Comparison of ENCODE assay signal across 27 cellular contexts in the genomic region with DNA sequence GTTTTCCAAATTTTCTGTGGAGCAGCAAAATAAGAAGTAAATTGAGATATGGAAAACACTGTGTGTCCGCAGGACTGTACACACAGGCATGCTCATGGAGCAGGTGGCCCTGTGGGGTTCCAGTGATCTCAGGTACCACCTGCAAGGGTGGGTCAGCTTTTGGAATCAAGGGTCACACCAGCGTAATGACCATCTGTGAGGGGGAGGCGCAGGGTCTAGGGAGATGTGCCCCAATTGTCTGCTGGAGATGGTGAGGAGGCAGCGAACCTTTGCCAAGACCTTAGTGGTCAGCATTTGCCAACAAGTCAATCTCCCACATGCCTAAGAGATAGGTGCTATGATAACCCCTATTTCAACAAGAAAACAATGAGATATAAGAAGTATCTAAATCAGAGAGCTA. TPM values are rescaled to one million over a fixed set of nuclear protein-coding genes. Genes with fewer than 3 reads are reported as not detected.
"Had no signal": no experiment of that assay in that cellular context is flagged by ENCODE, and none has a peak within 500 bp of the region (broad histone marks: within the 10 kb centered on the region; RNA-seq: fewer than 3 reads in every experiment).

No MANE protein-coding gene starts in this region.

- H3K4me3 Mint-ChIP-seq: activated CD4-positive, alpha-beta T cell treated with anti-CD3 and anti-CD28 coated beads for 36 hours; activated CD4-positive, alpha-beta T cell treated with anti-CD3 and anti-CD28 coated beads, Interleukin-2, amount 10 ng/mL, durations not matched to agents 7 days and 5 days; activated CD8-positive, alpha-beta T cell treated with anti-CD3 and anti-CD28 coated beads, Interleukin-2, amount 10 ng/mL, durations not matched to agents 7 days and 5 days; activated naive CD4-positive, alpha-beta T cell treated with anti-CD3 and anti-CD28 coated beads, Interleukin-2, amount 50 U/mL, for 24 hours; activated naive CD8-positive, alpha-beta T cell treated with anti-CD3 and anti-CD28 coated beads, Interleukin-2, amount 10 ng/mL, durations not matched to agents 7 days and 5 days; activated T-cell treated with anti-CD3 and anti-CD28 coated beads, Interleukin-2, amount 50 U/mL, for 24 hours; brain; T-cell had no signal

- DNase-seq: activated CD4-positive, alpha-beta T cell treated with anti-CD3 and anti-CD28 coated beads for 36 hours; activated CD4-positive, alpha-beta T cell treated with anti-CD3 and anti-CD28 coated beads, Interleukin-2, amount 10 ng/mL, durations not matched to agents 7 days and 5 days; activated CD4-positive, alpha-beta T cell treated with anti-CD3 and anti-CD28 coated beads, Interleukin-2, amount 50 U/mL, for 48 hours; activated CD8-positive, alpha-beta T cell treated with anti-CD3 and anti-CD28 coated beads, Interleukin-2, amount 10 ng/mL, durations not matched to agents 7 days and 5 days; activated gamma-delta T cell; activated naive CD4-positive, alpha-beta T cell treated with Interleukin-2 at 50 U/mL for 16 hours; activated naive CD8-positive, alpha-beta T cell treated with anti-CD3 and anti-CD28 coated beads, Interleukin-2, amount 10 ng/mL, durations not matched to agents 7 days and 5 days; activated T-cell treated with anti-CD3 and anti-CD28 coated beads, Interleukin-2, amount 50 U/mL, for 24 hours; caudate nucleus; Karpas-422; KBM-7; NCI-H1105; NCI-H1417 treated with DMSO at 0.1 percent for 48 hours; NCI-H187 treated with DMSO at 0.1 percent for 48 hours; NCI-H2081; NCI-H226; NCI-H524 treated with DMSO at 0.1 percent for 48 hours; SHP77 treated with DMSO at 0.1 percent for 48 hours; T-cell; T1000 had no signal

- H3K27me3 Mint-ChIP-seq: activated CD4-positive, alpha-beta T cell treated with anti-CD3 and anti-CD28 coated beads for 36 hours; activated CD4-positive, alpha-beta T cell treated with anti-CD3 and anti-CD28 coated beads, Interleukin-2, amount 10 ng/mL, durations not matched to agents 7 days and 5 days; activated naive CD4-positive, alpha-beta T cell treated with anti-CD3 and anti-CD28 coated beads, Interleukin-2, amount 50 U/mL, for 24 hours; activated naive CD8-positive, alpha-beta T cell treated with anti-CD3 and anti-CD28 coated beads, Interleukin-2, amount 10 ng/mL, durations not matched to agents 7 days and 5 days; brain had no signal

- H3K27ac Mint-ChIP-seq: activated CD4-positive, alpha-beta T cell treated with anti-CD3 and anti-CD28 coated beads for 36 hours; activated CD4-positive, alpha-beta T cell treated with anti-CD3 and anti-CD28 coated beads, Interleukin-2, amount 10 ng/mL, durations not matched to agents 7 days and 5 days; activated CD8-positive, alpha-beta T cell treated with anti-CD3 and anti-CD28 coated beads, Interleukin-2, amount 10 ng/mL, durations not matched to agents 7 days and 5 days; activated naive CD4-positive, alpha-beta T cell treated with anti-CD3 and anti-CD28 coated beads, Interleukin-2, amount 50 U/mL, for 24 hours; activated naive CD8-positive, alpha-beta T cell treated with anti-CD3 and anti-CD28 coated beads, Interleukin-2, amount 10 ng/mL, durations not matched to agents 7 days and 5 days; activated T-cell treated with anti-CD3 and anti-CD28 coated beads, Interleukin-2, amount 50 U/mL, for 24 hours; activated T-helper 2 cell treated with anti-CD3 and anti-CD28 coated beads, Interferon-gamma antibody, Interleukin-2, Interleukin-4, amounts not matched to agents 10 μg/mL and 5 μg/mL and 100 μg/mL, durations not matched to agents 14 hours and 24 hours and 36 hours; brain; T-cell had no signal

- ATAC-seq: activated CD4-positive, alpha-beta T cell treated with anti-CD3 and anti-CD28 coated beads for 36 hours; activated CD4-positive, CD25-positive, alpha-beta regulatory T cell treated with anti-CD3 and anti-CD28 coated beads, Interleukin-2, amount 50 U/mL, for 24 hours; activated CD8-positive, alpha-beta T cell treated with anti-CD3 and anti-CD28 coated beads, Interleukin-2, amount 10 ng/mL, durations not matched to agents 7 days and 5 days; Panc1; SK-N-SH treated with all-trans-retinoic acid at 6 μM for 48 hours; T-cell had no signal

- H3K9me3 Mint-ChIP-seq: activated CD4-positive, alpha-beta T cell treated with anti-CD3 and anti-CD28 coated beads, Interleukin-2, amount 10 ng/mL, durations not matched to agents 7 days and 5 days; activated naive CD4-positive, alpha-beta T cell treated with anti-CD3 and anti-CD28 coated beads, Interleukin-2, amount 50 U/mL, for 24 hours; activated naive CD8-positive, alpha-beta T cell treated with anti-CD3 and anti-CD28 coated beads, Interleukin-2, amount 10 ng/mL, durations not matched to agents 7 days and 5 days; activated T-cell treated with anti-CD3 and anti-CD28 coated beads, Interleukin-2, amount 50 U/mL, for 24 hours; activated T-helper 2 cell treated with anti-CD3 and anti-CD28 coated beads, Interferon-gamma antibody, Interleukin-2, Interleukin-4, amounts not matched to agents 10 μg/mL and 5 μg/mL and 100 μg/mL, durations not matched to agents 14 hours and 24 hours and 36 hours; T-cell had no signal

- H3K36me3 Mint-ChIP-seq: activated naive CD4-positive, alpha-beta T cell treated with anti-CD3 and anti-CD28 coated beads, Interleukin-2, amount 50 U/mL, for 24 hours; activated naive CD8-positive, alpha-beta T cell treated with anti-CD3 and anti-CD28 coated beads, Interleukin-2, amount 10 ng/mL, durations not matched to agents 7 days and 5 days; brain; T-cell had no signal

- H3K4me1 Mint-ChIP-seq: activated CD4-positive, alpha-beta T cell treated with anti-CD3 and anti-CD28 coated beads for 36 hours; activated CD4-positive, alpha-beta T cell treated with anti-CD3 and anti-CD28 coated beads, Interleukin-2, amount 10 ng/mL, durations not matched to agents 7 days and 5 days; activated naive CD4-positive, alpha-beta T cell treated with anti-CD3 and anti-CD28 coated beads, Interleukin-2, amount 50 U/mL, for 24 hours; activated naive CD8-positive, alpha-beta T cell treated with anti-CD3 and anti-CD28 coated beads, Interleukin-2, amount 10 ng/mL, durations not matched to agents 7 days and 5 days; T-cell had no signal

RNA-seq across cellular contexts. Expression of a gene that starts 49.4 kb away (rescaled TPM):
- total RNA-seq: activated CD4-positive, alpha-beta T cell treated with anti-CD3 and anti-CD28 coated beads for 36 hours; activated CD4-positive, alpha-beta T cell treated with anti-CD3 and anti-CD28 coated beads, Interleukin-2, amount 10 ng/mL, durations not matched to agents 7 days and 5 days; activated CD8-positive, alpha-beta T cell treated with anti-CD3 and anti-CD28 coated beads, Interleukin-2, amount 10 ng/mL, durations not matched to agents 7 days and 5 days; activated naive CD8-positive, alpha-beta T cell treated with anti-CD3 and anti-CD28 coated beads, Interleukin-2, amount 10 ng/mL, durations not matched to agents 7 days and 5 days; activated T-helper 2 cell treated with anti-CD3 and anti-CD28 coated beads, Interferon-gamma antibody, Interleukin-2, Interleukin-4, amounts not matched to agents 10 μg/mL and 5 μg/mL and 100 μg/mL, durations not matched to agents 14 hours and 24 hours and 36 hours; T-helper 2 cell treated with Interferon-gamma antibody and Interleukin-4, amounts not matched to agents 100 ng/mL and 5 ng/mL, for 36 hours had no signal
